In the genomic region with DNA sequence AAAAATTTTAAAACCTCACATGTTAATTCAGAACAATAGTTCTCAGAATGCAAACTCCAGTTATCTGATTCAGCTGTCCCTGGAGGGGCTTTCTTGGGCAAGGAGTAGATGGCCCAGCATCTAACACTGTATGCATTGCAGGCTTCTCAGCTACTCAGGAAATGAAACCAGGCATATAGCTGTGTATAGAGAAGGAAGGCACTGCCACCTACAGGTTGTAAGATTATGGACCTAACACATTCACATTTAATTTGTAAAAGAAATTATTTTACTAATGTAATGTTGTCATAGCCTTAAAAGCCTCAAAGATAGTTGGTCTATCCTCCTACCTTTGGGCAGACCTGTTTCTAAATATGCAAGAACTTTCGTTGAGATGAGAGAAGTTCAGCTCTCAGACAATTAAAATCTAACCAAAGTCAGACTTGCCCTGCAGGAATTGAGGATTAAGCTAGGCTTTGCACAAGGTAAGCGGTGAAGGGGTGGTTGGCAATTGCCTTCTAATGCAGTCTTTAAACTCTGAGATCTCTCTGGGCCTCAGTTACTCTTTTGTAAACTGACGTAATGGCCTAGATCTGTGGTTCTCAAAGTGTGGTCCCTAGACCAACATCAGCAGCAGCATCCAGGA, we compare ENCODE assay signal across 8 cellular contexts.
DNase-seq lines count a peak whose midpoint lies in the region; ATAC-seq and TF ChIP-seq lines count a peak whose summit lies in the region.

No MANE protein-coding gene starts in this region.

- no peak overlapping the region for H3K4me3 Mint-ChIP-seq in CD4-positive, alpha-beta T cell

- intact Hi-C loops in CD4-positive, alpha-beta T cell (cut with DNase I, micrococcal nuclease): loop anchor here in 1 of 2 experiments (5.0 kb wide), 1 partner anchor 1676 kb away; no protein-coding TSS in a partner anchor

- H3K14ac ChIP-seq in neuronal stem cell (ENCODE audit: low read length): no peak overlapping the region

- no peak for TF ChIP-seq CTCF in CD4-positive, alpha-beta T cell (IDR thresholded peaks at IDR 0.05)
- peak; percentile 66 for TF ChIP-seq CTCF in fibroblast of the aortic adventitia (IDR thresholded peaks at IDR 0.05; ENCODE audit: insufficient read depth, low read length)

- CTCF ChIA-PET in CD4-positive, alpha-beta T cell (lab: Charles Lee): no interaction called here

- H3K79me1 ChIP-seq in neuronal stem cell (ENCODE audit: low read depth, low read length): no peaks in the 10 kb centered on the region

- no peak overlapping the region for H2AK5ac ChIP-seq in neuronal stem cell (ENCODE audit: low read depth, low read length)

- no peak overlapping the region for H3K27ac Mint-ChIP-seq in CD4-positive, alpha-beta T cell

- POLR2A ChIA-PET in CD4-positive, alpha-beta T cell (lab: Charles Lee): no interaction called here

- no peak overlapping the region for H2BK15ac ChIP-seq in neuronal stem cell (ENCODE audit: low read length)

- H4K8ac ChIP-seq in neuronal stem cell (ENCODE audit: low read depth, low read length): no peak overlapping the region

- no peak for DNase-seq in CD4-positive, alpha-beta T cell
- DNase-seq in NCI-H146 treated with DMSO at 0.1 percent for 48 hours (lab: John Stamatoyannopoulos, UW; ENCODE audit: unreplicated experiment): peak; percentile 62
- peak; percentile 62 for DNase-seq in SW480 (ENCODE audit: low spot score)
- peak; percentile 78 for DNase-seq in fibroblast of the aortic adventitia (ENCODE audit: low read depth)
- peak; percentile 50 for DNase-seq in neuronal stem cell (ENCODE audit: low spot score)
- no peak for DNase-seq in activated T-cell treated with anti-CD3 and anti-CD28 coated beads, Interleukin-2, amount 50 U/mL, for 1 hour

- no peak overlapping the region for H2BK5ac ChIP-seq in neuronal stem cell (ENCODE audit: low read length)

- H2BK12ac ChIP-seq in neuronal stem cell (ENCODE audit: low read length): no peak overlapping the region

- peaks cover 0 to 4% of the 10 kb centered on the region in 2 donors for H3K4me1 ChIP-seq in neuronal stem cell (ENCODE audit: control insufficient read depth in 2 of 2, insufficient read depth in 1 of 2, low read depth in 1 of 2, low read length in 2 of 2)

- no peak overlapping the region for H3K4me2 ChIP-seq in neuronal stem cell (ENCODE audit: insufficient read depth, low read length, poor library complexity, severe bottlenecking)

- no peak overlapping the region for H2AFZ ChIP-seq in neuronal stem cell (ENCODE audit: low read length)

- H3K9ac ChIP-seq in neuronal stem cell (ENCODE audit: low read depth, low read length, poor library complexity): no peak overlapping the region

- no peak overlapping the region for H3K4me3 ChIP-seq in fibroblast of the aortic adventitia (ENCODE audit: low read depth, low read length)
- H3K4me3 ChIP-seq in neuronal stem cell (ENCODE audit: low read length in 2 of 2): no peak overlapping the region

- no peak overlapping the region for H3K23ac ChIP-seq in neuronal stem cell (ENCODE audit: low read depth, low read length, poor library complexity)

- no peaks in the 10 kb centered on the region for H3K4me1 Mint-ChIP-seq in CD4-positive, alpha-beta T cell (ENCODE audit: low read depth)

- H3K4ac ChIP-seq in neuronal stem cell (ENCODE audit: low read length): no peak overlapping the region

- no peaks in the 10 kb centered on the region for H3K27me3 ChIP-seq in CD4-positive, alpha-beta T cell (ENCODE audit: control insufficient read depth, insufficient read depth, low read length)
- no peaks in the 10 kb centered on the region for H3K27me3 ChIP-seq in neuronal stem cell (ENCODE audit: control insufficient read depth in 3 of 3, insufficient read depth in 3 of 3, low read depth in 1 of 3, low read length in 3 of 3)

- WGBS in neuronal stem cell (ENCODE audit: extremely low coverage in 2 of 2, insufficient read length in 2 of 2, insufficient replicate concordance in 1 of 2), 2 donors: no CpG with 5 or more reads among the region's 3 CpGs

- H3K36me3 ChIP-seq in neuronal stem cell (replicated peaks in 1 of 2; ENCODE audit: control insufficient read depth in 2 of 2, insufficient read depth in 2 of 2, low read length in 2 of 2): no peaks in the 10 kb centered on the region

- no peaks in the 10 kb centered on the region for H3K9me3 Mint-ChIP-seq in CD4-positive, alpha-beta T cell

- ATAC-seq in CD4-positive, alpha-beta T cell (ENCODE audit: poor library complexity): peak; percentile 46
- peak; percentile 99 for ATAC-seq in GM18861 (IDR thresholded peaks at IDR 0.05; ENCODE audit: unreplicated experiment)
- ATAC-seq in HG02938 (IDR thresholded peaks at IDR 0.05; ENCODE audit: unreplicated experiment): peak; percentile 95

- H3K18ac ChIP-seq in neuronal stem cell (ENCODE audit: low read length): no peak overlapping the region

- no peaks in the 10 kb centered on the region for H3K36me3 Mint-ChIP-seq in CD4-positive, alpha-beta T cell (ENCODE audit: low read depth)

- no peak overlapping the region for H2BK120ac ChIP-seq in neuronal stem cell (ENCODE audit: low read depth, low read length)

- no peaks in the 10 kb centered on the region for H3K9me3 ChIP-seq in CD4-positive, alpha-beta T cell (ENCODE audit: control insufficient read depth, low read length)
- no peaks in the 10 kb centered on the region for H3K9me3 ChIP-seq in neuronal stem cell (replicated peaks in 1 of 2; ENCODE audit: control insufficient read depth in 2 of 2, insufficient read depth in 1 of 2, low read depth in 1 of 2, low read length in 2 of 2)

- H3K27me3 Mint-ChIP-seq in CD4-positive, alpha-beta T cell: no peaks in the 10 kb centered on the region

- H4K91ac ChIP-seq in neuronal stem cell (ENCODE audit: low read depth, low read length, poor library complexity): no peak overlapping the region

- H3K27ac ChIP-seq in CD4-positive, alpha-beta T cell (ENCODE audit: low read depth, low read length): no peak overlapping the region
- H3K27ac ChIP-seq in neuronal stem cell (replicated peaks; ENCODE audit: low read length): no peak overlapping the region

Comparison
In these comparisons a context has a peak if more than half of its experiments do, and no peak if none do; other contexts are left out.
1. ATAC-seq: peak in every context shown above with its lines; median percentile 99 in GM18861; 95 in HG02938; 46 in CD4-positive, alpha-beta T cell.
2. DNase-seq: peak in NCI-H146 treated with DMSO at 0.1 percent for 48 hours (single experiment), SW480 (single experiment), fibroblast of the aortic adventitia (single experiment) and neuronal stem cell (single experiment); none in CD4-positive, alpha-beta T cell (0 of 10) and activated T-cell treated with anti-CD3 and anti-CD28 coated beads, Interleukin-2, amount 50 U/mL, for 1 hour (single experiment).